ENCODE assay signal across 23 cellular contexts in the genomic region with DNA sequence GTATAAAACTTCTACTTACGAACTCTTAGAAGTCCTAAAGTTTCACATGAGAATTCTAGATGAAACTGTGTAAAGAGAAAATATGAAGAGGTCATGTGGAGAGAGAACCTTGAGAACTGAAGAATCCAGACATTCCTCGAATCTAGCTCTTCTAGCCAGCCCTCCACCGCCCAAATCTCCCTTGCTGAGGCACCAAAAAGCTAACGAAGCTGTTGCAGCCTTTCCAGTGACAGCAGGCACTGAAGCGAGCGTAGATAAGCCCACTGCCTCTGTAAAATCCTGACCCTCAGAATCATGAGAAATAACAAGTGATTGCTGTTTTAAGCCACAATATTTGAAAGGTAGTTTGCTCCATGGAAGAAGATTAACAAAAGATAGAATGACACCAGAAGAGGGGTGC.
A peak's percentile ranks its signal among the peaks of the same experiment; 100 is the strongest.
DNase-seq lines count a peak whose midpoint lies in the region; ATAC-seq, FAIRE-seq and TF ChIP-seq lines count a peak whose summit lies in the region.
"Had no signal": no experiment of that assay in that cellular context is flagged by ENCODE, and none has a peak within 500 bp of the region (broad histone marks: within the 10 kb centered on the region; RNA-seq: fewer than 3 reads in every experiment).

No MANE protein-coding gene starts in this region.

- no peak overlapping the region for H3K4me3 ChIP-seq in A549
- no peak overlapping the region for H3K4me3 ChIP-seq in bronchial epithelial cell (ENCODE audit: low read depth, low read length)
- H3K4me3 ChIP-seq in upper lobe of right lung: no peak overlapping the region
- H3K4me3 ChIP-seq in tibial artery: no peak overlapping the region
- H3K4me3 ChIP-seq: BLaER1 treated with 17β-estradiol and CSF1 and Interleukin-3, amounts not matched to agents 10 nM and 100 nM had no signal

- no peaks in the 10 kb centered on the region for H3K27me3 Mint-ChIP-seq in activated naive CD8-positive, alpha-beta T cell treated with anti-CD3 and anti-CD28 coated beads, Interleukin-2, amount 50 U/mL, for 24 hours
- H3K27me3 Mint-ChIP-seq: B cell; CD4-positive, alpha-beta T cell had no signal

- TF ChIP-seq CTCF in A549 (IDR thresholded peaks at IDR 0.05) (no peak), bronchial epithelial cell (IDR thresholded peaks at IDR 0.05; ENCODE audit: insufficient read depth, low read length, severe bottlenecking) (no peak), upper lobe of right lung (IDR thresholded peaks at IDR 0.05) (no peak), tibial artery (IDR thresholded peaks at IDR 0.05) (no peak)

- no peaks in the 10 kb centered on the region for H3K36me3 ChIP-seq in bronchial epithelial cell (ENCODE audit: control insufficient read depth, insufficient read depth, low read length)
- no peaks in the 10 kb centered on the region for H3K36me3 ChIP-seq in upper lobe of right lung
- H3K36me3 ChIP-seq in tibial artery: no peaks in the 10 kb centered on the region
- H3K36me3 ChIP-seq: BLaER1 treated with 17β-estradiol and CSF1 and Interleukin-3, amounts not matched to agents 10 nM and 100 nM had no signal

- TF ChIP-seq RAD21 in A549 (conservative IDR thresholded peaks at IDR 0.05 in 1 of 2, IDR thresholded peaks at IDR 0.05 in 1 of 2): no peak

- ATAC-seq in A549 (no peak), upper lobe of right lung (peak; percentile 17)
- no peak for ATAC-seq in activated naive CD8-positive, alpha-beta T cell treated with anti-CD3 and anti-CD28 coated beads, Interleukin-2, amount 50 U/mL, for 24 hours
- ATAC-seq: CD8-positive, alpha-beta T cell had no signal

- no peak overlapping the region for H3K27ac Mint-ChIP-seq in activated naive CD8-positive, alpha-beta T cell treated with anti-CD3 and anti-CD28 coated beads, Interleukin-2, amount 50 U/mL, for 24 hours
- H3K27ac Mint-ChIP-seq: B cell; CD4-positive, alpha-beta T cell; CD8-positive, alpha-beta T cell had no signal

- 18% methylated on average over 6 of the region's 6 CpGs for WGBS in A549 (ENCODE audit: missing lambda C conversion rate)

- CTCF ChIA-PET in A549 (lab: Yijun Ruan, JAX): interaction anchor here (1.2 kb wide), 1 partner anchor 9 kb away, joined by 3 read pairs; no protein-coding TSS in a partner anchor

- H3K9me3 ChIP-seq in A549: peaks cover 23% of the 10 kb centered on the region
- H3K9me3 ChIP-seq in upper lobe of right lung: peaks cover 11% of the 10 kb centered on the region
- peaks cover 0 to 5% (median 0%) of the 10 kb centered on the region in 3 donors for H3K9me3 ChIP-seq in tibial artery
- H3K9me3 ChIP-seq: Caco-2 had no signal

- H3K4me3 Mint-ChIP-seq in activated naive CD8-positive, alpha-beta T cell treated with anti-CD3 and anti-CD28 coated beads, Interleukin-2, amount 50 U/mL, for 24 hours: no peak overlapping the region
- H3K4me3 Mint-ChIP-seq: B cell; CD4-positive, alpha-beta T cell; CD8-positive, alpha-beta T cell had no signal

- no peaks in the 10 kb centered on the region for H3K4me1 Mint-ChIP-seq in activated naive CD8-positive, alpha-beta T cell treated with anti-CD3 and anti-CD28 coated beads, Interleukin-2, amount 50 U/mL, for 24 hours
- H3K4me1 Mint-ChIP-seq: B cell had no signal

- H3K4me2 ChIP-seq in A549: no peak overlapping the region
- H3K4me2 ChIP-seq: BLaER1 treated with 17β-estradiol and CSF1 and Interleukin-3, amounts not matched to agents 10 nM and 100 nM had no signal

- no peaks in the 10 kb centered on the region for H3K9me3 Mint-ChIP-seq in activated naive CD8-positive, alpha-beta T cell treated with anti-CD3 and anti-CD28 coated beads, Interleukin-2, amount 50 U/mL, for 24 hours

- no peak for TF ChIP-seq POLR2A in A549 (IDR thresholded peaks at IDR 0.05; ENCODE audit: low read length)

- FAIRE-seq in A549 (lab: Jason Lieb, UNC): peak; percentile 94
- FAIRE-seq in bronchial epithelial cell (lab: Jason Lieb, UNC): peak; percentile 90
- FAIRE-seq: A204.1, D721Med, G401.6, GM12891, GM19239 had no signal

- POLR2A ChIA-PET in A549 (lab: Yijun Ruan, JAX): no interaction called here

- no peak for TF ChIP-seq EP300 in A549 (IDR thresholded peaks at IDR 0.05)

- H3K36me3 Mint-ChIP-seq in activated naive CD8-positive, alpha-beta T cell treated with anti-CD3 and anti-CD28 coated beads, Interleukin-2, amount 50 U/mL, for 24 hours (ENCODE audit: low read depth): no peaks in the 10 kb centered on the region
- H3K36me3 Mint-ChIP-seq: CD8-positive, alpha-beta T cell had no signal

- intact Hi-C loops in upper lobe of right lung (cut with DNase I) (no loop called here), tibial artery (cut with DNase I; ENCODE audit: low total_unique reads) (loop anchor here (10.0 kb wide), 1 partner anchor 63 kb away; no protein-coding TSS in a partner anchor)

- H3K27ac ChIP-seq in A549: no peak overlapping the region
- no peak overlapping the region for H3K27ac ChIP-seq in upper lobe of right lung
- no peak overlapping the region for H3K27ac ChIP-seq in tibial artery
- H3K27ac ChIP-seq: BLaER1 treated with 17β-estradiol and CSF1 and Interleukin-3, amounts not matched to agents 10 nM and 100 nM; C4-2B had no signal

- H3K27me3 ChIP-seq in bronchial epithelial cell (ENCODE audit: control insufficient read depth, insufficient read depth, low read length) (no peaks in the 10 kb centered on the region), upper lobe of right lung (no peaks in the 10 kb centered on the region), tibial artery (no peaks in the 10 kb centered on the region)
- H3K27me3 ChIP-seq: BLaER1 treated with 17β-estradiol and CSF1 and Interleukin-3, amounts not matched to agents 10 nM and 100 nM had no signal

- H3K4me1 ChIP-seq in A549 (no peaks in the 10 kb centered on the region), upper lobe of right lung (no peaks in the 10 kb centered on the region), tibial artery (no peaks in the 10 kb centered on the region)
- H3K4me1 ChIP-seq: BLaER1 treated with 17β-estradiol and CSF1 and Interleukin-3, amounts not matched to agents 10 nM and 100 nM; Caco-2 had no signal

- DNase-seq in A549 (ENCODE audit: low read depth in 1 of 2, low spot score in 1 of 2) (no peak), bronchial epithelial cell (ENCODE audit: low read depth) (no peak), islet precursor cell (peak; percentile 47), upper lobe of right lung (no peak), MV-4-11 (lab: John Stamatoyannopoulos, UW) (no peak), tibial artery (no peak)
- no peak for DNase-seq in activated naive CD8-positive, alpha-beta T cell treated with anti-CD3 and anti-CD28 coated beads, Interleukin-2, amount 50 U/mL, for 24 hours
- DNase-seq: 8988T; AML-193; Caco-2; Calu3; CD4-positive, alpha-beta T cell; DMS79 treated with DMSO at 0.1 percent for 48 hours; GF-D8 had no signal

TF ChIP-seq in A549, 52 proteins besides CTCF, POLR2A, EP300 and RAD21:
- TF ChIP-seq GATA3 (IDR thresholded peaks at IDR 0.05; ENCODE audit: borderline replicate concordance): no peak
